ENCODE assay signal across 29 cellular contexts in the genomic region with DNA sequence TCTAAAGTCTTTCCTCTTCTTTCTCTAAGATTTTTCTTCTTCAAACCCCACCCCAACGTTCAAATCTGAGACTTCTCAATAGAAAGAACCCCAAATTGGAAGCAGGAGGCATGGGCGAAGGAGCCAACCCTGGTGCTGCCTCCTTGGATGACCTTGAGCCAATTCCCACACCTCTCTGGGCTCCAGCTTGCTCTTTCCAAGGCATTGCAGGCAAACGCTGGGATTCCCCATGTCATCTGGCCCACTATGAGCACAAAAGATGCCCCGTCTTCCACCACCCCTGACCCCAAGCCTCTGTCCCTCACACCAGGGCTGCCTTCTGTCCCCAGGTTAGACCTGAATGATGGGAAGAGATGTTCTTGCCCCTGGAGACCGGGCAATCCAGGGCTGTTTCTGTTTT.
"Had no signal": no experiment of that assay in that cellular context is flagged by ENCODE, and none has a peak within 500 bp of the region (broad histone marks: within the 10 kb centered on the region; RNA-seq: fewer than 3 reads in every experiment).

No MANE protein-coding gene starts in this region.

- H3K4me1 Mint-ChIP-seq: immature natural killer cell; nephron; stimulated activated effector memory CD8-positive, alpha-beta T cell treated with anti-CD3 and anti-CD28 coated beads, Interleukin-12 subunit alpha, Interleukin-12 subunit beta, amount 100 ng/mL, for 72 hours had no signal

- H3K4me3 Mint-ChIP-seq: immature natural killer cell; naive thymus-derived CD8-positive, alpha-beta T cell; nephron; neural crest cell; stimulated activated effector memory CD8-positive, alpha-beta T cell treated with anti-CD3 and anti-CD28 coated beads, Interleukin-12 subunit alpha, Interleukin-12 subunit beta, amount 100 ng/mL, for 72 hours; stimulated activated naive CD8-positive, alpha-beta T cell treated with anti-CD3 and anti-CD28 coated beads, Interleukin-15, Interleukin-2, amounts not matched to agents 100 ng/mL and 50 ng/mL, for 24 hours had no signal

- H3K9me3 Mint-ChIP-seq: stimulated activated effector memory CD8-positive, alpha-beta T cell treated with anti-CD3 and anti-CD28 coated beads, Interleukin-12 subunit alpha, Interleukin-12 subunit beta, amount 100 ng/mL, for 72 hours; stimulated activated naive CD8-positive, alpha-beta T cell treated with anti-CD3 and anti-CD28 coated beads, Interleukin-15, Interleukin-2, amounts not matched to agents 100 ng/mL and 50 ng/mL, for 24 hours had no signal

- H3K36me3 ChIP-seq: heart left ventricle, left lung, neutrophil, ovary, suprapubic skin, thoracic aorta, tibial artery, vagina had no signal

- H3K27ac ChIP-seq: heart left ventricle, left lung, neutrophil, ovary, skin epidermis, suprapubic skin, thoracic aorta, tibial artery, vagina had no signal

- H3K27me3 ChIP-seq: heart left ventricle, left lung, neutrophil, ovary, suprapubic skin, tibial artery, vagina had no signal

- H3K36me3 Mint-ChIP-seq: immature natural killer cell; naive thymus-derived CD8-positive, alpha-beta T cell; stimulated activated effector memory CD8-positive, alpha-beta T cell treated with anti-CD3 and anti-CD28 coated beads, Interleukin-12 subunit alpha, Interleukin-12 subunit beta, amount 100 ng/mL, for 72 hours had no signal

- H3K27ac Mint-ChIP-seq: immature natural killer cell; nephron; progenitor cell of endocrine pancreas; stimulated activated effector memory CD8-positive, alpha-beta T cell treated with anti-CD3 and anti-CD28 coated beads, Interleukin-12 subunit alpha, Interleukin-12 subunit beta, amount 100 ng/mL, for 72 hours; stimulated activated naive CD8-positive, alpha-beta T cell treated with anti-CD3 and anti-CD28 coated beads, Interleukin-15, Interleukin-2, amounts not matched to agents 100 ng/mL and 50 ng/mL, for 24 hours had no signal

- H3K4me3 ChIP-seq: heart left ventricle, left lung, lung, ovary, skin epidermis, suprapubic skin, thoracic aorta, tibial artery, vagina had no signal

- DNase-seq: heart left ventricle; hypothalamus; immature natural killer cell; kidney glomerular epithelial cell; left cardiac atrium; left lung; mesendoderm; naive thymus-derived CD8-positive, alpha-beta T cell; occipital lobe; ovary; right cardiac atrium; stimulated activated CD4-positive, alpha-beta T cell treated with anti-CD3 and anti-CD28 coated beads, Interleukin-12 subunit alpha, Interleukin-12 subunit beta, amount 100 ng/mL, for 4 hours; stimulated activated CD4-positive, alpha-beta T cell treated with anti-CD3 and anti-CD28 coated beads, Interleukin-15, amount 100 ng/mL, for 24 hours; stimulated activated CD4-positive, alpha-beta T cell treated with anti-CD3 and anti-CD28 coated beads, Interleukin-2, amount 100 ng/mL, for 24 hours; stimulated activated CD4-positive, alpha-beta T cell treated with anti-CD3 and anti-CD28 coated beads, Interleukin-4, amount 100 ng/mL, for 1 hour; stimulated activated naive CD4-positive, alpha-beta T cell; tibial artery; trophoblast cell had no signal

- H3K9me3 ChIP-seq: heart left ventricle, left lung, neutrophil, ovary, suprapubic skin, thoracic aorta, tibial artery, vagina had no signal

- H3K4me1 ChIP-seq: heart left ventricle, left lung, suprapubic skin, tibial artery, vagina had no signal
